ENCODE assay signal across 9 cellular contexts in genomic region chr9:8660383-8660782, GRCh38.
A peak's percentile ranks its signal among the peaks of the same experiment; 100 is the strongest.
DNase-seq lines count a peak whose midpoint lies in the region; ATAC-seq and TF ChIP-seq lines count a peak whose summit lies in the region.
"Had no signal": no experiment of that assay in that cellular context is flagged by ENCODE, and none has a peak within 500 bp of the region (broad histone marks: within the 10 kb centered on the region; RNA-seq: fewer than 3 reads in every experiment).

No MANE protein-coding gene starts in this region.

- H3K9me3 ChIP-seq in cardiac muscle cell (ENCODE audit: low read depth) (no peaks in the 10 kb centered on the region), skeletal muscle tissue (ENCODE audit: control insufficient read depth in 3 of 3, low read length in 3 of 3) (no peaks in the 10 kb centered on the region)

- no peak overlapping the region for H3K27ac ChIP-seq in HL-60 (replicated peaks)
- peak overlapping the region; percentile 65 for H3K27ac ChIP-seq in cardiac muscle cell
- peak overlapping the region; percentile 18 for H3K27ac ChIP-seq in skeletal muscle tissue (ENCODE audit: low read depth, low read length)

- ATAC-seq in esophagus mucosa (no peak), omental fat pad (ENCODE audit: low FRiP score) (no peak)

- DNase-seq in HL-60 (ENCODE audit: low read depth in 1 of 2, low spot score in 1 of 2), result peak; percentile 31 to 90
- DNase-seq in SKM-1 (lab: John Stamatoyannopoulos, UW; ENCODE audit: unreplicated experiment), result peak; percentile 71
- peak; percentile 38 to 57 for DNase-seq in cardiac muscle cell (ENCODE audit: low read depth in 1 of 2, low spot score in 1 of 2)
- DNase-seq in omental fat pad (ENCODE audit: low spot score), result no peak
- DNase-seq in D341Med (ENCODE audit: low spot score), result no peak
- DNase-seq in islet precursor cell, result no peak
- DNase-seq: NK-92 treated with Interleukin-12 subunit alpha and Interleukin-12 subunit beta, amount 100 ng/mL, for 24 hours had no signal

- no peak for TF ChIP-seq CTCF in HL-60 (IDR thresholded peaks at IDR 0.05; ENCODE audit: insufficient read depth, low read length)
- TF ChIP-seq CTCF in cardiac muscle cell (IDR thresholded peaks at IDR 0.05; ENCODE audit: low read depth, low read length), result no peak
- no peak for TF ChIP-seq CTCF in omental fat pad (IDR thresholded peaks at IDR 0.05)

- H3K4me1 ChIP-seq in cardiac muscle cell (ENCODE audit: low read depth) (peaks cover 17% of the 10 kb centered on the region), skeletal muscle tissue (ENCODE audit: control insufficient read depth in 3 of 3, insufficient read depth in 3 of 3, low read length in 3 of 3) (peaks cover 0 to 7% (median 5%) of the 10 kb centered on the region in 3 donors)

- no peaks in the 10 kb centered on the region for H3K27me3 ChIP-seq in HL-60 (ENCODE audit: insufficient read depth, poor library complexity, severe bottlenecking)
- H3K27me3 ChIP-seq in cardiac muscle cell, result no peaks in the 10 kb centered on the region
- no peaks in the 10 kb centered on the region for H3K27me3 ChIP-seq in skeletal muscle tissue (ENCODE audit: control insufficient read depth in 3 of 3, insufficient read depth in 3 of 3, low read length in 3 of 3)

- H3K36me3 ChIP-seq in cardiac muscle cell (no peaks in the 10 kb centered on the region), skeletal muscle tissue (ENCODE audit: control insufficient read depth in 3 of 3, insufficient read depth in 3 of 3, low read length in 3 of 3) (no peaks in the 10 kb centered on the region)

- no peak overlapping the region for H3K9ac ChIP-seq in skeletal muscle tissue (ENCODE audit: low read depth in 1 of 3, low read length in 3 of 3)

- no peak overlapping the region for H3K4me3 ChIP-seq in HL-60 (replicated peaks; ENCODE audit: insufficient read depth, low read length)
- no peak overlapping the region for H3K4me3 ChIP-seq in cardiac muscle cell
- no peak overlapping the region for H3K4me3 ChIP-seq in skeletal muscle tissue (ENCODE audit: low read length in 3 of 3)

Comparison
In these comparisons a context has a peak if more than half of its experiments do, and no peak if none do; other contexts are left out.
1. DNase-seq: peak in HL-60 (2 of 2), SKM-1 (single experiment) and cardiac muscle cell (2 of 2); none in omental fat pad (single experiment), D341Med (single experiment) and islet precursor cell (single experiment).